8 cellular contexts compared by ENCODE assay signal in genomic region chr14:22982013-22982476, GRCh38. TPM values are rescaled to one million over a fixed set of nuclear protein-coding genes. Genes with fewer than 3 reads are reported as not detected.
A peak's percentile ranks its signal among the peaks of the same experiment; 100 is the strongest.
DNase-seq lines count a peak whose midpoint lies in the region; ATAC-seq, FAIRE-seq and TF ChIP-seq lines count a peak whose summit lies in the region.

No MANE protein-coding gene starts in this region.

- TF ChIP-seq EP300 in H1 (IDR thresholded peaks at IDR 0.05; ENCODE audit: borderline replicate concordance in 1 of 2, low read depth in 2 of 2, low read length in 2 of 2), result no peak

- 2% methylated on average over 23 of the region's 36 CpGs; no CpG with 5 or more reads in 1 of the 2 experiments for WGBS in H1 (ENCODE audit: extremely low coverage in 1 of 2, insufficient coverage in 1 of 2, insufficient read length in 1 of 2, insufficient replicate concordance in 2 of 2, low coverage in 1 of 2, low lambda C conversion rate in 2 of 2, missing lambda C conversion rate in 1 of 2), 2 experiments

- no peak overlapping the region for H2AK5ac ChIP-seq in H1 (ENCODE audit: low read depth, low read length)

- no peak overlapping the region for H2AFZ ChIP-seq in H1 (ENCODE audit: low read length)

- 0 out of 2 replicates have a peak overlapping the region, but pooled peaks have one; percentile 29 for H3K27ac ChIP-seq in H1 (ENCODE audit: low read depth, low read length)

- H3K23ac ChIP-seq in H1 (ENCODE audit: insufficient read length), result no peak overlapping the region

- H3K18ac ChIP-seq in H1 (ENCODE audit: extremely low read depth, low read length), result peak overlapping the region; percentile 78; the same call in 1 of the 2 replicates

- no peak overlapping the region for H3K4ac ChIP-seq in H1 (replicated peaks; ENCODE audit: insufficient read length, low read depth, low read length)

- no peak overlapping the region for H3K14ac ChIP-seq in H1 (ENCODE audit: insufficient read length)

- H3K79me1 ChIP-seq in H1 (ENCODE audit: low read depth, low read length), result no peaks in the 10 kb centered on the region

- H3K4me3 ChIP-seq in BE2C (ENCODE audit: low read depth, low read length), result peak overlapping the region; percentile 83
- peak overlapping the region; percentile 70 for H3K4me3 ChIP-seq in Jurkat, Clone E6-1 (ENCODE audit: low read length)
- H3K4me3 ChIP-seq in H1 (ENCODE audit: extremely low read depth in 1 of 4, insufficient read depth in 2 of 4, low read depth in 3 of 4, low read length in 4 of 4), result peak overlapping the region; percentile 72 to 94 (median 76)

- TF ChIP-seq CTCF in BE2C (IDR thresholded peaks at IDR 0.05; ENCODE audit: low read depth, low read length), result no peak
- no peak for TF ChIP-seq CTCF in H1 (IDR thresholded peaks at IDR 0.05; ENCODE audit: control extremely low read depth in 1 of 3, insufficient read depth in 1 of 3, low read depth in 1 of 3, low read length in 3 of 3)
- no peak for TF ChIP-seq CTCF in nephron (IDR thresholded peaks at IDR 0.05; ENCODE audit: unreplicated experiment in 3 of 3)

- H3K36me3 Mint-ChIP-seq in nephron (ENCODE audit: low read depth), result peaks cover 15% of the 10 kb centered on the region

- H4K8ac ChIP-seq in H1 (ENCODE audit: extremely low read depth, insufficient read depth, low read length), result peak overlapping the region; percentile 69; the same call in 1 of the 2 replicates

- H3K4me1 ChIP-seq in BE2C (peaks cover 15% of the 10 kb centered on the region), H1 (replicated peaks in 1 of 4; ENCODE audit: control insufficient read depth in 3 of 4, insufficient read depth in 4 of 4, low read length in 3 of 4) (peaks cover 22 to 26% (median 25%) of the 10 kb centered on the region in 4 experiments)

- peaks cover 0 to 43% of the 10 kb centered on the region in 2 experiments; a peak in 2 of 4 replicates for H3K79me2 ChIP-seq in H1 (ENCODE audit: control insufficient read depth in 1 of 2, insufficient read depth in 2 of 2, low read length in 2 of 2)

- peaks cover 38% of the 10 kb centered on the region for H3K4me1 Mint-ChIP-seq in nephron

- 0 out of 2 replicates have a peak overlapping the region, but pooled peaks have one; percentile 16 for H2BK5ac ChIP-seq in H1 (ENCODE audit: low read depth, low read length)

- H3K4me2 ChIP-seq in H1 (ENCODE audit: insufficient read depth in 1 of 2, low read depth in 2 of 2, low read length in 2 of 2), result peak overlapping the region; percentile 81 to 93

- POLR2A ChIA-PET in H1 (lab: Charles Lee; ENCODE audit: partially characterized antibody), result interaction anchor here (0.8 to 13.2 kb wide), 30 partner anchors 12 to 173 kb away, joined by 3 to 133 read pairs (median 6); partner anchors contain the start of genes ACIN1, C14orf119, CDH24 and HAUS4

- H4K91ac ChIP-seq in H1 (replicated peaks; ENCODE audit: insufficient read length, low read length), result no peak overlapping the region

- no peak overlapping the region for H2BK15ac ChIP-seq in H1 (ENCODE audit: low read length)

- H3K4me3 Mint-ChIP-seq in nephron, result peak overlapping the region in 2 of 3 experiments; percentile 78 to 81

- H2BK20ac ChIP-seq in H1 (ENCODE audit: low read length), result no peak overlapping the region

- H3K36me3 ChIP-seq in BE2C, result no peaks in the 10 kb centered on the region; the same call in 1 of the 2 replicates
- H3K36me3 ChIP-seq in H1 (ENCODE audit: control insufficient read depth in 2 of 4, insufficient read depth in 4 of 4, low read length in 3 of 4), result peaks cover 0 to 17% (median 3%) of the 10 kb centered on the region in 4 experiments; a peak in 3 of 8 replicates

- no peak overlapping the region for H2BK12ac ChIP-seq in H1 (ENCODE audit: low read depth, low read length)

- FAIRE-seq in H1 (lab: Jason Lieb, UNC), result no peak

- peak overlapping the region; percentile 2 to 93 (median 80) for H3K9ac ChIP-seq in H1 (replicated peaks in 1 of 4; ENCODE audit: extremely low read depth in 1 of 4, low read depth in 3 of 4, low read length in 3 of 4)

- peak; percentile 15 for DNase-seq in BE2C
- DNase-seq in Jurkat, Clone E6-1 (ENCODE audit: low read depth, low spot score), result no peak
- no peak for DNase-seq in H1 (ENCODE audit: low read depth in 1 of 2, low spot score in 2 of 2)
- DNase-seq in NCI-H510A treated with DMSO at 0.1 percent for 48 hours (lab: John Stamatoyannopoulos, UW), result no peak

- no peak overlapping the region for H3K27ac Mint-ChIP-seq in nephron

- peaks cover 16% of the 10 kb centered on the region for H3K27me3 ChIP-seq in BE2C
- peaks cover 0 to 9% (median 4%) of the 10 kb centered on the region in 4 experiments; a peak in 2 of 7 replicates for H3K27me3 ChIP-seq in H1 (replicated peaks in 1 of 4; ENCODE audit: control insufficient read depth in 3 of 4, extremely low read depth in 1 of 4, insufficient read depth in 3 of 4, low read length in 3 of 4)

- H3K9me3 Mint-ChIP-seq in nephron, result no peaks in the 10 kb centered on the region

- CTCF ChIA-PET in H1 (lab: Charles Lee; ENCODE audit: partially characterized antibody), result interaction anchor here (0.5 to 23.0 kb wide), 18 partner anchors 7 to 365 kb away, joined by 3 to 785 read pairs (median 5); partner anchors contain the start of genes CDH24, PRMT5 and PSMB11

- H3K56ac ChIP-seq in H1 (replicated peaks; ENCODE audit: insufficient read length, low read depth, low read length), result peak overlapping the region; percentile 56

- peaks cover 16% of the 10 kb centered on the region for H3K23me2 ChIP-seq in H1 (ENCODE audit: low read depth, low read length)

- H2BK120ac ChIP-seq in H1 (replicated peaks; ENCODE audit: low read depth, low read length), result no peak overlapping the region

- no peak for TF ChIP-seq RAD21 in H1 (IDR thresholded peaks at IDR 0.05 in 1 of 2, conservative IDR thresholded peaks at IDR 0.05 in 1 of 2; ENCODE audit: low read depth in 2 of 2, low read length in 2 of 2)

- peak in 1 of 2 experiments; percentile 56; a peak in 1 of 3 replicates for TF ChIP-seq POLR2A in H1 (IDR thresholded peaks at IDR 0.05; ENCODE audit: control extremely low read depth in 1 of 2, low read depth in 2 of 2, low read length in 2 of 2)

- no peaks in the 10 kb centered on the region for H3K9me3 ChIP-seq in BE2C
- peaks cover 2 to 4% of the 10 kb centered on the region in 2 experiments; a peak in 1 of 4 replicates for H3K9me3 ChIP-seq in H1 (ENCODE audit: insufficient read depth in 2 of 2, low read depth in 1 of 2, low read length in 1 of 2)

- no peaks in the 10 kb centered on the region for H3K27me3 Mint-ChIP-seq in nephron (ENCODE audit: low read depth)

- peak overlapping the region; percentile 53 for H4K5ac ChIP-seq in H1 (ENCODE audit: insufficient read length, low read depth, low read length)

- no peak for ATAC-seq in HG03571 (IDR thresholded peaks at IDR 0.05; ENCODE audit: unreplicated experiment)
- ATAC-seq in GM19455 (IDR thresholded peaks at IDR 0.05; ENCODE audit: unreplicated experiment), result no peak
- ATAC-seq in HG02588 (IDR thresholded peaks at IDR 0.05; ENCODE audit: unreplicated experiment), result no peak

- no peaks in the 10 kb centered on the region for H4K20me1 ChIP-seq in H1 (replicated peaks in 1 of 2; ENCODE audit: control insufficient read depth in 1 of 2, insufficient read depth in 2 of 2, low read length in 2 of 2)

RNA-seq across cellular contexts. Expression of gene AJUBA, which starts 0.3 kb away (rescaled TPM):
- 1.7 TPM for polyA plus RNA-seq in BE2C (2012; ENCODE audit: insufficient read depth, insufficient read length, low read depth)
- polyA plus RNA-seq in Jurkat, Clone E6-1 (2012; ENCODE audit: insufficient read depth, insufficient read length), result 11.6 TPM
- total RNA-seq in H1 (2021; fragmentation: NEBNext Ultra II Directional; extraction: Animal tissue kit (Norgen Biotek cat#: 25700)), result 46.0 TPM in 2 replicates
- polyA plus RNA-seq in H1 (2011; rRNA removed), result 33.1 and 38.8 TPM in 2 replicates
- 37.3 TPM for polyA plus RNA-seq in H1 (2011; cell fraction: cytosol; rRNA removed)
- polyA plus RNA-seq in H1 (2011; cell fraction: nucleus; rRNA removed), result 51.3 TPM
- polyA plus RNA-seq in H1 (2012, experiment 1 of 2), result 35.5 to 45.4 TPM (median 41.3 TPM) in 4 replicates
- 35.9 TPM for polyA plus RNA-seq in H1 (2012, experiment 2 of 2)
- 10.0 TPM for polyA plus RNA-seq in H1 (2013, experiment 1 of 2)
- polyA plus RNA-seq in H1 (2013, experiment 2 of 2), result 10.3 TPM
- polyA minus RNA-seq in H1 (2011; rRNA and poly(A)+ RNA removed), result 153 and 192 TPM in 2 replicates
- polyA minus RNA-seq in H1 (2011; cell fraction: cytosol; rRNA and poly(A)+ RNA removed), result 50.7 TPM
- 105 TPM for polyA minus RNA-seq in H1 (2011; cell fraction: nucleus; rRNA and poly(A)+ RNA removed)

RNA-seq across cellular contexts. Expression of gene HAUS4, which starts 25.2 kb away (rescaled TPM):
- polyA plus RNA-seq in BE2C (2012; ENCODE audit: insufficient read depth, insufficient read length, low read depth), result 7.0 TPM
- polyA plus RNA-seq in Jurkat, Clone E6-1 (2012; ENCODE audit: insufficient read depth, insufficient read length), result 81.6 TPM
- 46.1 and 47.7 TPM in 2 replicates for total RNA-seq in H1 (2021; fragmentation: NEBNext Ultra II Directional; extraction: Animal tissue kit (Norgen Biotek cat#: 25700))
- polyA plus RNA-seq in H1 (2011; rRNA removed), result 35.6 and 46.0 TPM in 2 replicates
- polyA plus RNA-seq in H1 (2011; cell fraction: cytosol; rRNA removed), result 53.6 TPM
- polyA plus RNA-seq in H1 (2011; cell fraction: nucleus; rRNA removed), result 45.6 TPM
- polyA plus RNA-seq in H1 (2012, experiment 1 of 2), result 50.4 to 62.8 TPM (median 59.8 TPM) in 4 replicates
- polyA plus RNA-seq in H1 (2012, experiment 2 of 2), result 55.5 TPM
- 45.0 TPM for polyA plus RNA-seq in H1 (2013, experiment 1 of 2)
- polyA plus RNA-seq in H1 (2013, experiment 2 of 2), result 43.0 TPM
- 58.4 and 73.9 TPM in 2 replicates for polyA minus RNA-seq in H1 (2011; rRNA and poly(A)+ RNA removed)
- 29.0 TPM for polyA minus RNA-seq in H1 (2011; cell fraction: cytosol; rRNA and poly(A)+ RNA removed)
- polyA minus RNA-seq in H1 (2011; cell fraction: nucleus; rRNA and poly(A)+ RNA removed), result 33.8 TPM

RNA-seq across cellular contexts. Expression of gene C14orf93, which starts 27.9 kb away (rescaled TPM):
- 13.4 TPM for polyA plus RNA-seq in BE2C (2012; ENCODE audit: insufficient read depth, insufficient read length, low read depth)
- polyA plus RNA-seq in Jurkat, Clone E6-1 (2012; ENCODE audit: insufficient read depth, insufficient read length), result 4.7 TPM
- 7.4 and 7.8 TPM in 2 replicates for total RNA-seq in H1 (2021; fragmentation: NEBNext Ultra II Directional; extraction: Animal tissue kit (Norgen Biotek cat#: 25700))
- polyA plus RNA-seq in H1 (2011; rRNA removed), result 8.2 and 9.7 TPM in 2 replicates
- 10.0 TPM for polyA plus RNA-seq in H1 (2011; cell fraction: cytosol; rRNA removed)
- 17.6 TPM for polyA plus RNA-seq in H1 (2011; cell fraction: nucleus; rRNA removed)
- 6.3 to 9.7 TPM (median 7.9 TPM) in 4 replicates for polyA plus RNA-seq in H1 (2012, experiment 1 of 2)
- 6.3 TPM for polyA plus RNA-seq in H1 (2012, experiment 2 of 2)
- polyA plus RNA-seq in H1 (2013, experiment 1 of 2), result 3.5 TPM
- 3.3 TPM for polyA plus RNA-seq in H1 (2013, experiment 2 of 2)
- polyA minus RNA-seq in H1 (2011; rRNA and poly(A)+ RNA removed), result 22.5 and 22.6 TPM in 2 replicates
- polyA minus RNA-seq in H1 (2011; cell fraction: cytosol; rRNA and poly(A)+ RNA removed), result 4.3 TPM
- polyA minus RNA-seq in H1 (2011; cell fraction: nucleus; rRNA and poly(A)+ RNA removed), result 6.5 TPM

RNA-seq across cellular contexts. Expression of gene PSMB5, which starts 52.7 kb away (rescaled TPM):
- 636 TPM for polyA plus RNA-seq in BE2C (2012; ENCODE audit: insufficient read depth, insufficient read length, low read depth)
- polyA plus RNA-seq in Jurkat, Clone E6-1 (2012; ENCODE audit: insufficient read depth, insufficient read length), result 319 TPM
- total RNA-seq in H1 (2021; fragmentation: NEBNext Ultra II Directional; extraction: Animal tissue kit (Norgen Biotek cat#: 25700)), result 246 and 254 TPM in 2 replicates
- polyA plus RNA-seq in H1 (2011; rRNA removed), result 402 and 510 TPM in 2 replicates
- polyA plus RNA-seq in H1 (2011; cell fraction: cytosol; rRNA removed), result 415 TPM
- polyA plus RNA-seq in H1 (2011; cell fraction: nucleus; rRNA removed), result 246 TPM
- polyA plus RNA-seq in H1 (2012, experiment 1 of 2), result 252 to 356 TPM (median 319 TPM) in 4 replicates
- 310 TPM for polyA plus RNA-seq in H1 (2012, experiment 2 of 2)
- 131 TPM for polyA plus RNA-seq in H1 (2013, experiment 1 of 2)
- 133 TPM for polyA plus RNA-seq in H1 (2013, experiment 2 of 2)
- polyA minus RNA-seq in H1 (2011; rRNA and poly(A)+ RNA removed), result 379 and 426 TPM in 2 replicates
- polyA minus RNA-seq in H1 (2011; cell fraction: cytosol; rRNA and poly(A)+ RNA removed), result 145 TPM
- polyA minus RNA-seq in H1 (2011; cell fraction: nucleus; rRNA and poly(A)+ RNA removed), result 117 TPM

RNA-seq across cellular contexts. Expression of gene PRMT5, which starts 52.9 kb away (rescaled TPM):
- polyA plus RNA-seq in BE2C (2012; ENCODE audit: insufficient read depth, insufficient read length, low read depth), result 449 TPM
- polyA plus RNA-seq in Jurkat, Clone E6-1 (2012; ENCODE audit: insufficient read depth, insufficient read length), result 168 TPM
- 159 and 171 TPM in 2 replicates for total RNA-seq in H1 (2021; fragmentation: NEBNext Ultra II Directional; extraction: Animal tissue kit (Norgen Biotek cat#: 25700))
- 329 and 402 TPM in 2 replicates for polyA plus RNA-seq in H1 (2011; rRNA removed)
- polyA plus RNA-seq in H1 (2011; cell fraction: cytosol; rRNA removed), result 274 TPM
- polyA plus RNA-seq in H1 (2011; cell fraction: nucleus; rRNA removed), result 275 TPM
- 145 to 187 TPM (median 170 TPM) in 4 replicates for polyA plus RNA-seq in H1 (2012, experiment 1 of 2)
- polyA plus RNA-seq in H1 (2012, experiment 2 of 2), result 336 TPM
- 113 TPM for polyA plus RNA-seq in H1 (2013, experiment 1 of 2)
- 99.5 TPM for polyA plus RNA-seq in H1 (2013, experiment 2 of 2)
- 439 and 469 TPM in 2 replicates for polyA minus RNA-seq in H1 (2011; rRNA and poly(A)+ RNA removed)
- 207 TPM for polyA minus RNA-seq in H1 (2011; cell fraction: cytosol; rRNA and poly(A)+ RNA removed)
- polyA minus RNA-seq in H1 (2011; cell fraction: nucleus; rRNA and poly(A)+ RNA removed), result 156 TPM
